ENCODE assay signal across 1 cellular context in genomic region chr1:28395181-28395580, GRCh38.
A peak's percentile ranks its signal among the peaks of the same experiment; 100 is the strongest.
TF ChIP-seq lines count a peak whose summit lies in the region.

No MANE protein-coding gene starts in this region.

TF ChIP-seq in K562, 482 proteins besides CTCF, POLR2A, EP300 and RAD21 (continued from another document and continues in another):
- TF ChIP-seq HEY1 (CRISPR knock-in tag; IDR thresholded peaks at IDR 0.05; ENCODE audit: borderline replicate concordance) = no peak
- no peak for TF ChIP-seq VEZF1 (CRISPR knock-in tag; IDR thresholded peaks at IDR 0.05)
- no peak for TF ChIP-seq MEF2D (tag; conservative IDR thresholded peaks at IDR 0.05; ENCODE audit: low read depth)
- TF ChIP-seq ZNF197 (CRISPR knock-in tag; IDR thresholded peaks at IDR 0.05; ENCODE audit: low read depth) = no peak
- no peak for TF ChIP-seq GABPA (tag; conservative IDR thresholded peaks at IDR 0.05; ENCODE audit: low read depth)
- TF ChIP-seq HDAC1 (IDR thresholded peaks at IDR 0.05) = no peak
- no peak for TF ChIP-seq ZNF583 (CRISPR knock-in tag; IDR thresholded peaks at IDR 0.05)
- TF ChIP-seq MXD1 (CRISPR knock-in tag; IDR thresholded peaks at IDR 0.05; ENCODE audit: borderline replicate concordance, poor library complexity, severe bottlenecking) = no peak
- no peak for TF ChIP-seq HMGN3 (IDR thresholded peaks at IDR 0.05; ENCODE audit: borderline replicate concordance, extremely low read depth, insufficient read length, low read depth, low read length)
- TF ChIP-seq HOXB6 (CRISPR knock-in tag; IDR thresholded peaks at IDR 0.05; ENCODE audit: borderline replicate concordance) = no peak
- TF ChIP-seq PATZ1 (CRISPR knock-in tag; IDR thresholded peaks at IDR 0.05; ENCODE audit: borderline replicate concordance) = no peak
- no peak for TF ChIP-seq ZBTB17 (CRISPR knock-in tag; IDR thresholded peaks at IDR 0.05)
- no peak for TF ChIP-seq IRF2 (CRISPR knock-in tag; IDR thresholded peaks at IDR 0.05)
- TF ChIP-seq POLR2H (tag; IDR thresholded peaks at IDR 0.05; ENCODE audit: low read depth) = no peak
- TF ChIP-seq NFE2L1 (tag; IDR thresholded peaks at IDR 0.05; ENCODE audit: borderline replicate concordance, low read depth) = no peak
- no peak for TF ChIP-seq TEAD1 (CRISPR knock-in tag; IDR thresholded peaks at IDR 0.05)
- TF ChIP-seq RFX7 (CRISPR knock-in tag; IDR thresholded peaks at IDR 0.05) = no peak
- no peak for TF ChIP-seq ZNF57 (CRISPR knock-in tag; IDR thresholded peaks at IDR 0.05)
- no peak for TF ChIP-seq NCOA6 (IDR thresholded peaks at IDR 0.05)
- no peak for TF ChIP-seq ZNF232 (CRISPR knock-in tag; IDR thresholded peaks at IDR 0.05)
- no peak for TF ChIP-seq YBX1 (IDR thresholded peaks at IDR 0.05)
- TF ChIP-seq ZC3H11A (IDR thresholded peaks at IDR 0.05; ENCODE audit: low read depth, low read length) = no peak
- no peak for TF ChIP-seq ZBTB40 (IDR thresholded peaks at IDR 0.05)
- no peak for TF ChIP-seq ZBTB40 (CRISPR knock-in tag; IDR thresholded peaks at IDR 0.05)
- no peak for TF ChIP-seq THAP12 (CRISPR knock-in tag; IDR thresholded peaks at IDR 0.05)
- TF ChIP-seq NFXL1 (CRISPR knock-in tag; IDR thresholded peaks at IDR 0.05) = no peak
- no peak for TF ChIP-seq ZFP91 (CRISPR knock-in tag; IDR thresholded peaks at IDR 0.05)
- no peak for TF ChIP-seq ZNF561 (CRISPR knock-in tag; conservative IDR thresholded peaks at IDR 0.05)
- TF ChIP-seq TFAP4 (CRISPR knock-in tag; IDR thresholded peaks at IDR 0.05; ENCODE audit: borderline replicate concordance) = no peak
- TF ChIP-seq SP1 (CRISPR knock-in tag; IDR thresholded peaks at IDR 0.05) = no peak
- TF ChIP-seq HMG20A (CRISPR knock-in tag; conservative IDR thresholded peaks at IDR 0.05) = no peak
- no peak for TF ChIP-seq SMAD3 (CRISPR knock-in tag; conservative IDR thresholded peaks at IDR 0.05)
- TF ChIP-seq ZNF668 (CRISPR knock-in tag; IDR thresholded peaks at IDR 0.05) = no peak
- TF ChIP-seq NR4A1 (CRISPR knock-in tag; IDR thresholded peaks at IDR 0.05) = no peak
- no peak for TF ChIP-seq NR4A1 (tag; IDR thresholded peaks at IDR 0.05)
- no peak for TF ChIP-seq ZBED1 (IDR thresholded peaks at IDR 0.05)
- TF ChIP-seq CREB5 (CRISPR knock-in tag; IDR thresholded peaks at IDR 0.05) = no peak
- TF ChIP-seq ZBTB2 (IDR thresholded peaks at IDR 0.05) = no peak
- no peak for TF ChIP-seq KLF10 (CRISPR knock-in tag; IDR thresholded peaks at IDR 0.05)
- peak; percentile 21 for TF ChIP-seq NUFIP1 (IDR thresholded peaks at IDR 0.05; ENCODE audit: partially characterized antibody)
- TF ChIP-seq ASH1L (IDR thresholded peaks at IDR 0.05; ENCODE audit: borderline replicate concordance, low read depth, partially characterized antibody) = no peak
- no peak for TF ChIP-seq MED1 (CRISPR knock-in tag; IDR thresholded peaks at IDR 0.05; ENCODE audit: borderline replicate concordance)
